23 cellular contexts compared by ENCODE assay signal in genomic region chr2:151860210-151860609, GRCh38. TPM values are rescaled to one million over a fixed set of nuclear protein-coding genes. Genes with fewer than 3 reads are reported as not detected.
DNase-seq lines count a peak whose midpoint lies in the region; ATAC-seq and TF ChIP-seq lines count a peak whose summit lies in the region.
"Had no signal": no experiment of that assay in that cellular context is flagged by ENCODE, and none has a peak within 500 bp of the region (broad histone marks: within the 10 kb centered on the region; RNA-seq: fewer than 3 reads in every experiment).

No MANE protein-coding gene starts in this region.

- TF ChIP-seq CTCF in right lobe of liver (IDR thresholded peaks at IDR 0.05) (no peak), HFFc6 (IDR thresholded peaks at IDR 0.05) (no peak)

- no peak overlapping the region for H3K27ac ChIP-seq in right lobe of liver
- H3K27ac ChIP-seq: BLaER1 treated with 17β-estradiol and CSF1 and Interleukin-3, amounts not matched to agents 10 nM and 100 nM had no signal

- no peak for TF ChIP-seq POLR2A in right lobe of liver (IDR thresholded peaks at IDR 0.05)

- H3K4me1 Mint-ChIP-seq in stimulated activated effector memory CD8-positive, alpha-beta T cell treated with anti-CD3 and anti-CD28 coated beads, Interleukin-12 subunit alpha, Interleukin-12 subunit beta, amount 100 ng/mL, for 72 hours = no peaks in the 10 kb centered on the region
- no peaks in the 10 kb centered on the region for H3K4me1 Mint-ChIP-seq in HFFc6 (ENCODE audit: low read depth)
- H3K4me1 Mint-ChIP-seq: CD4-positive, alpha-beta memory T cell had no signal

- H3K4me1 ChIP-seq in right lobe of liver = no peaks in the 10 kb centered on the region
- H3K4me1 ChIP-seq: BLaER1 treated with 17β-estradiol and CSF1 and Interleukin-3, amounts not matched to agents 10 nM and 100 nM; Caco-2 had no signal

- H3K9me3 Mint-ChIP-seq in stimulated activated effector memory CD8-positive, alpha-beta T cell treated with anti-CD3 and anti-CD28 coated beads, Interleukin-12 subunit alpha, Interleukin-12 subunit beta, amount 100 ng/mL, for 72 hours = no peaks in the 10 kb centered on the region
- H3K9me3 Mint-ChIP-seq in HFFc6 = no peaks in the 10 kb centered on the region

- H3K4me3 Mint-ChIP-seq in stimulated activated effector memory CD8-positive, alpha-beta T cell treated with anti-CD3 and anti-CD28 coated beads, Interleukin-12 subunit alpha, Interleukin-12 subunit beta, amount 100 ng/mL, for 72 hours = no peak overlapping the region
- no peak overlapping the region for H3K4me3 Mint-ChIP-seq in HFFc6
- H3K4me3 Mint-ChIP-seq: CD4-positive, alpha-beta memory T cell had no signal

- DNase-seq in NCI-H1105 treated with DMSO at 0.1 percent for 48 hours (lab: John Stamatoyannopoulos, UW) (peak; percentile 43), NCI-H1105 (lab: John Stamatoyannopoulos, UW) (no peak), RKO (ENCODE audit: low spot score) (peak; percentile 37), right lobe of liver (no peak), HFFc6 (no peak)
- no peak for DNase-seq in stimulated activated effector memory CD8-positive, alpha-beta T cell treated with anti-CD3 and anti-CD28 coated beads, Interleukin-12 subunit alpha, Interleukin-12 subunit beta, amount 100 ng/mL, for 72 hours (ENCODE audit: low spot score in 2 of 2)
- DNase-seq: 8988T; Caco-2; CD4-positive, alpha-beta memory T cell; GDM1; GOT3; HCEC 1CT; Kasumi-1; NCI-H1092; NCI-H146; NCI-H2029; NCI-H2171 treated with DMSO at 0.1 percent for 48 hours; OCI-M1; RPMI8226; SHP77 had no signal

- WGBS in right lobe of liver (ENCODE audit: insufficient coverage, low coverage, low lambda C conversion rate, missing lambda C conversion rate) = 63% methylated on average over 4 of the region's 4 CpGs

- intact Hi-C loops in right lobe of liver (cut with DNase I) = no loop called here

- ATAC-seq in esophagus mucosa (peak; percentile 44), right lobe of liver (no peak), HG03135 (IDR thresholded peaks at IDR 0.05; ENCODE audit: unreplicated experiment) (no peak)
- peak; percentile 34 for ATAC-seq in stimulated activated effector memory CD8-positive, alpha-beta T cell treated with anti-CD3 and anti-CD28 coated beads, Interleukin-12 subunit alpha, Interleukin-12 subunit beta, amount 100 ng/mL, for 72 hours

- no peaks in the 10 kb centered on the region for H3K27me3 ChIP-seq in right lobe of liver
- H3K27me3 ChIP-seq: BLaER1 treated with 17β-estradiol and CSF1 and Interleukin-3, amounts not matched to agents 10 nM and 100 nM had no signal

- H3K9me3 ChIP-seq in right lobe of liver = no peaks in the 10 kb centered on the region
- H3K9me3 ChIP-seq: BLaER1 treated with 17β-estradiol and CSF1 and Interleukin-3, amounts not matched to agents 10 nM and 100 nM; Caco-2 had no signal

- no peaks in the 10 kb centered on the region for H3K36me3 Mint-ChIP-seq in stimulated activated effector memory CD8-positive, alpha-beta T cell treated with anti-CD3 and anti-CD28 coated beads, Interleukin-12 subunit alpha, Interleukin-12 subunit beta, amount 100 ng/mL, for 72 hours
- no peaks in the 10 kb centered on the region for H3K36me3 Mint-ChIP-seq in HFFc6 (ENCODE audit: low read depth)
- H3K36me3 Mint-ChIP-seq: CD4-positive, alpha-beta memory T cell had no signal

- no peak overlapping the region for H3K4me3 ChIP-seq in right lobe of liver
- H3K4me3 ChIP-seq: BLaER1 treated with 17β-estradiol and CSF1 and Interleukin-3, amounts not matched to agents 10 nM and 100 nM had no signal

- no peaks in the 10 kb centered on the region for H3K36me3 ChIP-seq in right lobe of liver
- H3K36me3 ChIP-seq: BLaER1 treated with 17β-estradiol and CSF1 and Interleukin-3, amounts not matched to agents 10 nM and 100 nM had no signal

- peaks cover 3% of the 10 kb centered on the region; the same call in 1 of the 2 replicates for H3K27me3 Mint-ChIP-seq in HFFc6 (ENCODE audit: insufficient read depth)

- H3K27ac Mint-ChIP-seq in stimulated activated effector memory CD8-positive, alpha-beta T cell treated with anti-CD3 and anti-CD28 coated beads, Interleukin-12 subunit alpha, Interleukin-12 subunit beta, amount 100 ng/mL, for 72 hours = no peak overlapping the region
- H3K27ac Mint-ChIP-seq in HFFc6 = no peak overlapping the region
- H3K27ac Mint-ChIP-seq: CD4-positive, alpha-beta memory T cell had no signal

RNA-seq across cellular contexts. Expression of gene ARL5A, which starts 32.0 kb away (rescaled TPM):
- 55.7 TPM for total RNA-seq in esophagus mucosa
- total RNA-seq in right lobe of liver = 10 to 100 TPM; 20.0 to 33.3 (median 22.4) TPM
- total RNA-seq in HFFc6 (2021; fragmentation: NEBNext Ultra II Directional; extraction: Animal tissue kit (Norgen Biotek cat#: 25700)) = 10 to 100 TPM; 32.0 to 46.6 (median 39.9) TPM

Comparison
In these comparisons a context has a peak if more than half of its experiments do, and no peak if none do; other contexts are left out.
1. DNase-seq: peak in NCI-H1105 treated with DMSO at 0.1 percent for 48 hours (single experiment) and RKO (single experiment); none in NCI-H1105 (single experiment), stimulated activated effector memory CD8-positive, alpha-beta T cell treated with anti-CD3 and anti-CD28 coated beads, Interleukin-12 subunit alpha, Interleukin-12 subunit beta, amount 100 ng/mL, for 72 hours (0 of 2), right lobe of liver (0 of 3) and HFFc6 (single experiment).
2. ATAC-seq: peak in esophagus mucosa (single experiment) and stimulated activated effector memory CD8-positive, alpha-beta T cell treated with anti-CD3 and anti-CD28 coated beads, Interleukin-12 subunit alpha, Interleukin-12 subunit beta, amount 100 ng/mL, for 72 hours (single experiment); none in right lobe of liver (0 of 4) and HG03135 (single experiment).